In genomic region chr11:86138958-86139357, GRCh38 we compare ENCODE assay signal across 9 cellular contexts.
DNase-seq lines count a peak whose midpoint lies in the region; ATAC-seq and TF ChIP-seq lines count a peak whose summit lies in the region.
"Had no signal": no experiment of that assay in that cellular context is flagged by ENCODE, and none has a peak within 500 bp of the region (broad histone marks: within the 10 kb centered on the region; RNA-seq: fewer than 3 reads in every experiment).

No MANE protein-coding gene starts in this region.

- H3K27ac ChIP-seq in neutrophil (peak overlapping the region; percentile 99), tibial artery (no peak overlapping the region)

- ATAC-seq in HG03095 (IDR thresholded peaks at IDR 0.05; ENCODE audit: unreplicated experiment): peak; percentile 81
- peak; percentile 61 for ATAC-seq in T-helper 17 cell

- H3K4me3 ChIP-seq in neutrophil (ENCODE audit: low read depth in 1 of 2, low read length in 1 of 2) (peak overlapping the region; percentile 2 to 39), tibial artery (no peak overlapping the region)
- H3K4me3 ChIP-seq: lung had no signal

- peaks cover 97 to 99% of the 10 kb centered on the region in 2 experiments for H3K4me1 ChIP-seq in neutrophil (ENCODE audit: control insufficient read depth in 1 of 2, insufficient read depth in 1 of 2, low read depth in 1 of 2, low read length in 1 of 2)
- peaks cover 3 to 26% (median 10%) of the 10 kb centered on the region in 4 donors for H3K4me1 ChIP-seq in tibial artery

- H3K4me3 Mint-ChIP-seq in T-helper 17 cell: peak overlapping the region; percentile 69

- DNase-seq in stimulated activated naive CD4-positive, alpha-beta T cell treated with Interleukin-2 at 50 U/mL for 16 hours (lab: John Stamatoyannopoulos, UW): peak; percentile 3
- DNase-seq in stimulated activated naive CD4-positive, alpha-beta T cell (lab: John Stamatoyannopoulos, UW): no peak
- no peak for DNase-seq in T-helper 17 cell
- no peak for DNase-seq in tibial artery
- DNase-seq in cerebellar nuclear complex (lab: John Stamatoyannopoulos, UW): no peak
- DNase-seq in SW 1271 (lab: John Stamatoyannopoulos, UW): no peak

- H3K9me3 ChIP-seq in T-helper 17 cell (ENCODE audit: control insufficient read depth, low read length, poor library complexity, severe bottlenecking) (no peaks in the 10 kb centered on the region), neutrophil (no peaks in the 10 kb centered on the region), tibial artery (no peaks in the 10 kb centered on the region)

- no peaks in the 10 kb centered on the region for H3K36me3 ChIP-seq in neutrophil
- no peaks in the 10 kb centered on the region for H3K36me3 ChIP-seq in tibial artery

- H3K4me1 Mint-ChIP-seq in T-helper 17 cell: peaks cover 31% of the 10 kb centered on the region

- no peaks in the 10 kb centered on the region for H3K27me3 Mint-ChIP-seq in T-helper 17 cell

- intact Hi-C loops in tibial artery (cut with DNase I; ENCODE audit: low total_unique reads): no loop called here

- peaks cover 3% of the 10 kb centered on the region for H3K36me3 Mint-ChIP-seq in T-helper 17 cell (ENCODE audit: low read depth)

- peak overlapping the region; percentile 86 for H3K27ac Mint-ChIP-seq in T-helper 17 cell

- no peaks in the 10 kb centered on the region for H3K27me3 ChIP-seq in neutrophil
- H3K27me3 ChIP-seq in tibial artery: no peaks in the 10 kb centered on the region

- TF ChIP-seq CTCF in neutrophil (IDR thresholded peaks at IDR 0.05) (peak; percentile 51), tibial artery (IDR thresholded peaks at IDR 0.05) (no peak)

Comparison
In these comparisons a context has a peak if more than half of its experiments do, and no peak if none do; other contexts are left out.
1. H3K4me3 ChIP-seq: peak in neutrophil (2 of 2); none in tibial artery (0 of 2).